In genomic region chr21:21373969-21374368, GRCh38 we compare ENCODE assay signal across 18 cellular contexts.
A peak's percentile ranks its signal among the peaks of the same experiment; 100 is the strongest.
DNase-seq lines count a peak whose midpoint lies in the region; ATAC-seq, FAIRE-seq and TF ChIP-seq lines count a peak whose summit lies in the region.
"Had no signal": no experiment of that assay in that cellular context is flagged by ENCODE, and none has a peak within 500 bp of the region (broad histone marks: within the 10 kb centered on the region; RNA-seq: fewer than 3 reads in every experiment).

No MANE protein-coding gene starts in this region.

- no peak overlapping the region for H3K4ac ChIP-seq in IMR-90 (ENCODE audit: low read depth, low read length)

- H4K8ac ChIP-seq in IMR-90 (ENCODE audit: low read depth in 2 of 2, low read length in 2 of 2) = no peak overlapping the region

- no peak overlapping the region for H2AK5ac ChIP-seq in IMR-90 (ENCODE audit: low read depth, low read length)

- no peak overlapping the region for H3K4me3 ChIP-seq in IMR-90 (ENCODE audit: insufficient read depth, low read depth, low read length)
- H3K4me3 ChIP-seq: ovary had no signal

- H3K23ac ChIP-seq in IMR-90 (ENCODE audit: low read depth, low read length) = no peak overlapping the region

- H2AK9ac ChIP-seq in IMR-90 (replicated peaks; ENCODE audit: low read depth, low read length, poor library complexity) = no peak overlapping the region

- no peak overlapping the region for H2BK20ac ChIP-seq in IMR-90 (ENCODE audit: low read depth, low read length)

- no peak overlapping the region for H2BK5ac ChIP-seq in IMR-90 (ENCODE audit: low read depth, low read length, poor library complexity, severe bottlenecking)

- no peak overlapping the region for H3K4me2 ChIP-seq in IMR-90 (ENCODE audit: low read depth, low read length)

- H3K18ac ChIP-seq in IMR-90 (ENCODE audit: low read depth, low read length) = no peak overlapping the region

- in situ Hi-C loops in IMR-90 (cut with MboI; ENCODE audit: low sequenced_read_pairs) = loop anchor here (10.0 to 25.0 kb wide), 2 partner anchors 212 to 369 kb away; no protein-coding TSS in a partner anchor

- H3K27ac ChIP-seq in IMR-90 (ENCODE audit: insufficient read depth, low read length) = no peak overlapping the region
- H3K27ac ChIP-seq: ovary had no signal

- H3K36me3 ChIP-seq in IMR-90 (ENCODE audit: control insufficient read depth, insufficient read depth, low read length) = no peaks in the 10 kb centered on the region
- H3K36me3 ChIP-seq: ovary had no signal

- CTCF ChIA-PET in IMR-90 (lab: Yijun Ruan, JAX) = interaction anchor here (0.6 to 2.1 kb wide), 4 partner anchors 9 to 205 kb away, joined by 3 to 6 read pairs (median 4); no protein-coding TSS in a partner anchor

- H3K27me3 ChIP-seq in IMR-90 (ENCODE audit: control insufficient read depth, insufficient read depth, low read length) = no peaks in the 10 kb centered on the region
- H3K27me3 ChIP-seq: ovary had no signal

- H3K9me3 ChIP-seq in IMR-90 (ENCODE audit: control insufficient read depth, insufficient read depth, low read length) = no peaks in the 10 kb centered on the region
- H3K9me3 ChIP-seq: ovary had no signal

- dilution Hi-C loops in IMR-90 (cut with HindIII; ENCODE audit: low sequenced_read_pairs, unreplicated experiment) = no loop called here

- FAIRE-seq in A204.1 (lab: Jason Lieb, UNC) (peak; percentile 96), frontal cortex (lab: Jason Lieb, UNC) (peak; percentile 96)

- POLR2A ChIA-PET in IMR-90 (lab: Charles Lee; ENCODE audit: unreplicated experiment) = no interaction called here
- POLR2A ChIA-PET in naive thymus-derived CD8-positive, alpha-beta T cell (lab: Charles Lee) = no interaction called here

- H3K56ac ChIP-seq in IMR-90 (ENCODE audit: extremely low read depth, insufficient read depth, low read length) = no peak overlapping the region

- no peak overlapping the region for H3K27ac Mint-ChIP-seq in naive thymus-derived CD8-positive, alpha-beta T cell
- H3K27ac Mint-ChIP-seq: CD14-positive monocyte; effector memory CD8-positive, alpha-beta T cell had no signal

- BruUV-seq in IMR-90 (replicated peaks; lab: Mats Ljungman, UMichigan) = no TSS peak

- TF ChIP-seq CTCF in IMR-90 (conservative IDR thresholded peaks at IDR 0.05; ENCODE audit: low read depth, low read length) = peak; percentile 44

- H4K5ac ChIP-seq in IMR-90 (ENCODE audit: low read depth, low read length) = no peak overlapping the region

- H2BK15ac ChIP-seq in IMR-90 (ENCODE audit: low read depth, low read length) = no peak overlapping the region

- DNase-seq in IMR-90 = no peak
- DNase-seq in frontal cortex (ENCODE audit: low spot score in 2 of 2) = no peak
- DNase-seq in naive thymus-derived CD8-positive, alpha-beta T cell = no peak
- no peak for DNase-seq in iPS-NIHi11 (ENCODE audit: low spot score)
- DNase-seq in NCI-H345 (lab: John Stamatoyannopoulos, UW) = no peak
- DNase-seq: activated T-cell treated with anti-CD3 and anti-CD28 coated beads, Interleukin-2, amount 50 U/mL, for 1 hour; aorta; effector memory CD8-positive, alpha-beta T cell; GDM1; head of caudate nucleus; left ventricle myocardium superior; NCI-H2107; ovary; RPMI8226 had no signal

- H2AFZ ChIP-seq in IMR-90 (replicated peaks; ENCODE audit: low read length, poor library complexity) = no peak overlapping the region

- H3K9me3 Mint-ChIP-seq in naive thymus-derived CD8-positive, alpha-beta T cell = peaks cover 0 to 6% (median 1%) of the 10 kb centered on the region in 9 donors
- H3K9me3 Mint-ChIP-seq: CD14-positive monocyte had no signal

- no peaks in the 10 kb centered on the region for H3K79me1 ChIP-seq in IMR-90 (ENCODE audit: low read depth in 1 of 2, low read length in 2 of 2)

- no peaks in the 10 kb centered on the region for H3K4me1 ChIP-seq in IMR-90 (ENCODE audit: control insufficient read depth, insufficient read depth, low read length)

- no CpG with 5 or more reads among the region's 1 CpG for WGBS in IMR-90 (ENCODE audit: extremely low coverage in 2 of 2, insufficient read length in 1 of 2), 2 experiments

- intact Hi-C loops in IMR-90 (cut with micrococcal nuclease) = loop anchor here (1.0 to 5.0 kb wide), 5 partner anchors 142 to 375 kb away; no protein-coding TSS in a partner anchor

- H3K4me3 Mint-ChIP-seq in naive thymus-derived CD8-positive, alpha-beta T cell = no peak overlapping the region
- H3K4me3 Mint-ChIP-seq: CD14-positive monocyte; effector memory CD8-positive, alpha-beta T cell had no signal

- H4K91ac ChIP-seq in IMR-90 (ENCODE audit: insufficient read depth, low read depth, low read length) = no peak overlapping the region

- no peak for TF ChIP-seq POLR2A in IMR-90 (IDR thresholded peaks at IDR 0.05; ENCODE audit: low read depth, low read length)

- no peaks in the 10 kb centered on the region for H4K20me1 ChIP-seq in IMR-90 (ENCODE audit: insufficient read depth, low read length)

- no peaks in the 10 kb centered on the region for H3K27me3 Mint-ChIP-seq in naive thymus-derived CD8-positive, alpha-beta T cell
- H3K27me3 Mint-ChIP-seq: effector memory CD8-positive, alpha-beta T cell had no signal

- ATAC-seq in IMR-90 (ENCODE audit: low read depth) (peak; percentile 42; the same call in 1 of the 2 replicates), SK-N-SH treated with all-trans-retinoic acid at 6 μM for 48 hours (peak; percentile 52; the same call in 1 of the 3 replicates), HG03469 (IDR thresholded peaks at IDR 0.05; ENCODE audit: unreplicated experiment) (no peak)
- ATAC-seq in naive thymus-derived CD8-positive, alpha-beta T cell = no peak
- ATAC-seq: effector memory CD8-positive, alpha-beta T cell; left ventricle myocardium superior had no signal

- TF ChIP-seq RAD21 in IMR-90 (IDR thresholded peaks at IDR 0.05; ENCODE audit: low read length) = peak; percentile 44

- H2BK120ac ChIP-seq in IMR-90 (ENCODE audit: low read depth, low read length) = no peak overlapping the region

- H3K4me1 Mint-ChIP-seq in naive thymus-derived CD8-positive, alpha-beta T cell = no peaks in the 10 kb centered on the region
- H3K4me1 Mint-ChIP-seq: CD14-positive monocyte had no signal

- H3K14ac ChIP-seq in IMR-90 (replicated peaks; ENCODE audit: low read depth, low read length) = no peak overlapping the region

- no peak overlapping the region for H3K9ac ChIP-seq in IMR-90 (ENCODE audit: low read depth, low read length)

- no peaks in the 10 kb centered on the region for H3K36me3 Mint-ChIP-seq in naive thymus-derived CD8-positive, alpha-beta T cell
- H3K36me3 Mint-ChIP-seq: CD14-positive monocyte had no signal

- H3K9me1 ChIP-seq in IMR-90 (ENCODE audit: insufficient read depth, low read length) = no peaks in the 10 kb centered on the region

TF ChIP-seq in IMR-90, 13 proteins besides CTCF, POLR2A, EP300 and RAD21:
- TF ChIP-seq, protein P1, sequence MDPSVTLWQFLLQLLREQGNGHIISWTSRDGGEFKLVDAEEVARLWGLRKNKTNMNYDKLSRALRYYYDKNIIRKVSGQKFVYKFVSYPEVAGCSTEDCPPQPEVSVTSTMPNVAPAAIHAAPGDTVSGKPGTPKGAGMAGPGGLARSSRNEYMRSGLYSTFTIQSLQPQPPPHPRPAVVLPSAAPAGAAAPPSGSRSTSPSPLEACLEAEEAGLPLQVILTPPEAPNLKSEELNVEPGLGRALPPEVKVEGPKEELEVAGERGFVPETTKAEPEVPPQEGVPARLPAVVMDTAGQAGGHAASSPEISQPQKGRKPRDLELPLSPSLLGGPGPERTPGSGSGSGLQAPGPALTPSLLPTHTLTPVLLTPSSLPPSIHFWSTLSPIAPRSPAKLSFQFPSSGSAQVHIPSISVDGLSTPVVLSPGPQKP (IDR thresholded peaks at IDR 0.05; ENCODE audit: borderline replicate concordance, low read depth, low read length) = no peak
- TF ChIP-seq CEBPB (IDR thresholded peaks at IDR 0.05; ENCODE audit: low read depth, low read length) (no peak), RCOR1 (IDR thresholded peaks at IDR 0.05; ENCODE audit: insufficient replicate concordance, low read length) (no peak), SMC3 (IDR thresholded peaks at IDR 0.05; ENCODE audit: low read depth, low read length) (no peak), FOS (IDR thresholded peaks at IDR 0.05; ENCODE audit: low read depth, low read length) (no peak), BHLHE40 (IDR thresholded peaks at IDR 0.05; ENCODE audit: low read depth, low read length) (no peak), MAZ (IDR thresholded peaks at IDR 0.05; ENCODE audit: borderline replicate concordance, low read depth, low read length) (no peak)

TF ChIP-seq in SK-N-SH treated with all-trans-retinoic acid at 6 μM for 48 hours, 23 proteins besides CTCF, POLR2A, EP300 and RAD21 (continues in another document):
- TF ChIP-seq ZFP30 (CRISPR knock-in tag; IDR thresholded peaks at IDR 0.05) = no peak
- TF ChIP-seq RARB (CRISPR knock-in tag; IDR thresholded peaks at IDR 0.05) = no peak
- TF ChIP-seq TOX (CRISPR knock-in tag; IDR thresholded peaks at IDR 0.05; ENCODE audit: borderline replicate concordance) = no peak
- no peak for TF ChIP-seq ZC3H10 (CRISPR knock-in tag; IDR thresholded peaks at IDR 0.05)
- no peak for TF ChIP-seq GLIS3 (CRISPR knock-in tag; IDR thresholded peaks at IDR 0.05)
- no peak for TF ChIP-seq POU6F1 (CRISPR knock-in tag; IDR thresholded peaks at IDR 0.05; ENCODE audit: borderline replicate concordance, low read depth)
- TF ChIP-seq ZNF70 (CRISPR knock-in tag; IDR thresholded peaks at IDR 0.05) = no peak
- TF ChIP-seq, protein P2, sequence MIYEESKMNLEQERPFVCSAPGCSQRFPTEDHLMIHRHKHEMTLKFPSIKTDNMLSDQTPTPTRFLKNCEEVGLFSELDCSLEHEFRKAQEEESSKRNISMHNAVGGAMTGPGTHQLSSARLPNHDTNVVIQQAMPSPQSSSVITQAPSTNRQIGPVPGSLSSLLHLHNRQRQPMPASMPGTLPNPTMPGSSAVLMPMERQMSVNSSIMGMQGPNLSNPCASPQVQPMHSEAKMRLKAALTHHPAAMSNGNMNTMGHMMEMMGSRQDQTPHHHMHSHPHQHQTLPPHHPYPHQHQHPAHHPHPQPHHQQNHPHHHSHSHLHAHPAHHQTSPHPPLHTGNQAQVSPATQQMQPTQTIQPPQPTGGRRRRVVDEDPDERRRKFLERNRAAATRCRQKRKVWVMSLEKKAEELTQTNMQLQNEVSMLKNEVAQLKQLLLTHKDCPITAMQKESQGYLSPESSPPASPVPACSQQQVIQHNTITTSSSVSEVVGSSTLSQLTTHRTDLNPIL (CRISPR knock-in tag; IDR thresholded peaks at IDR 0.05; ENCODE audit: low read depth) = no peak
- no peak for TF ChIP-seq ISL1 (CRISPR knock-in tag; IDR thresholded peaks at IDR 0.05)

Comparison
In these comparisons a context has a peak if more than half of its experiments do, and no peak if none do; other contexts are left out.
1. ATAC-seq: peak in IMR-90 (single experiment) and SK-N-SH treated with all-trans-retinoic acid at 6 μM for 48 hours (single experiment); none in HG03469 (single experiment) and naive thymus-derived CD8-positive, alpha-beta T cell (0 of 2).